32 cellular contexts compared by ENCODE assay signal in genomic region chr4:137180349-137180748, GRCh38.
A peak's percentile ranks its signal among the peaks of the same experiment; 100 is the strongest.
DNase-seq lines count a peak whose midpoint lies in the region; ATAC-seq, FAIRE-seq and TF ChIP-seq lines count a peak whose summit lies in the region.
"Had no signal": no experiment of that assay in that cellular context is flagged by ENCODE, and none has a peak within 500 bp of the region (broad histone marks: within the 10 kb centered on the region; RNA-seq: fewer than 3 reads in every experiment).

No MANE protein-coding gene starts in this region.

- H3K9me3 ChIP-seq in BE2C = no peaks in the 10 kb centered on the region
- H3K9me3 ChIP-seq in HCT116 (ENCODE audit: control insufficient read depth in 1 of 2, insufficient read depth in 1 of 2, low read depth in 1 of 2, low read length in 2 of 2) = no peaks in the 10 kb centered on the region
- no peaks in the 10 kb centered on the region for H3K9me3 ChIP-seq in right atrium auricular region
- H3K9me3 ChIP-seq: BLaER1, esophagus squamous epithelium, gastroesophageal sphincter, mucosa of descending colon, pancreas had no signal

- H3K79me2 ChIP-seq in HCT116 (ENCODE audit: insufficient read depth, low read length) = no peaks in the 10 kb centered on the region

- no peak for TF ChIP-seq RAD21 in HCT116 (IDR thresholded peaks at IDR 0.05; ENCODE audit: low read depth)

- no peak for FAIRE-seq in HTR-8/SVneo (lab: Jason Lieb, UNC)
- FAIRE-seq: pancreas, RCC 7860, TTC549 had no signal

- H3K27ac ChIP-seq in HCT116 (ENCODE audit: low read depth, low read length) (no peak overlapping the region), caudate nucleus (ENCODE audit: low read depth, low read length) (no peak overlapping the region), right atrium auricular region (no peak overlapping the region)
- H3K27ac ChIP-seq: BLaER1, coronary artery, esophagus squamous epithelium, gastroesophageal sphincter, pancreas had no signal

- ATAC-seq in HCT116 = peak; percentile 73
- ATAC-seq: activated CD4-positive, CD25-positive, alpha-beta regulatory T cell treated with anti-CD3 and anti-CD28 coated beads, Interleukin-2, amount 50 U/mL, for 24 hours; effector memory CD8-positive, alpha-beta T cell; gastroesophageal sphincter; mucosa of descending colon; natural killer cell treated with Interleukin-12 subunit alpha and Interleukin-12 subunit beta and Interleukin-15 and Interleukin-18, amount 100 ng/mL, for 72 hours; pancreas; stimulated activated effector memory CD8-positive, alpha-beta T cell treated with anti-CD3 and anti-CD28 coated beads, Interleukin-12 subunit alpha, Interleukin-12 subunit beta, amount 100 ng/mL, for 72 hours had no signal

- H3K4me1 ChIP-seq in BE2C (no peaks in the 10 kb centered on the region), HCT116 (ENCODE audit: control insufficient read depth in 1 of 2, insufficient read depth in 2 of 2, low read length in 2 of 2) (no peaks in the 10 kb centered on the region), right atrium auricular region (no peaks in the 10 kb centered on the region)
- H3K4me1 ChIP-seq: BLaER1, esophagus squamous epithelium, gastroesophageal sphincter, pancreas had no signal

- no peak overlapping the region for H3K4me2 ChIP-seq in HCT116 (ENCODE audit: low read length)
- H3K4me2 ChIP-seq: BLaER1 had no signal

- no peak overlapping the region for H2AFZ ChIP-seq in HCT116 (ENCODE audit: low read depth, low read length, poor library complexity, severe bottlenecking)

- TF ChIP-seq POLR2A in HCT116 (IDR thresholded peaks at IDR 0.05; ENCODE audit: borderline replicate concordance, extremely low read depth, insufficient read depth, insufficient read length) = no peak

- H4K20me1 ChIP-seq in HCT116 (ENCODE audit: insufficient read depth) = no peaks in the 10 kb centered on the region
- H4K20me1 ChIP-seq: BLaER1 had no signal

- H3K9ac ChIP-seq in HCT116 (ENCODE audit: low read length) = no peak overlapping the region
- H3K9ac ChIP-seq: BLaER1 had no signal

- RAD21 ChIA-PET in HCT116 (lab: Charles Lee; ENCODE audit: low non-redundant PET in 1 of 2, low total read pairs in 2 of 2, uncharacterized antibody in 2 of 2, unreplicated experiment in 2 of 2) = no interaction called here

- no peaks in the 10 kb centered on the region for H3K9me2 ChIP-seq in HCT116 (ENCODE audit: insufficient read depth)

- DNase-seq in BE2C (no peak), HCT116 (ENCODE audit: low read depth, low spot score) (peak; percentile 1), cerebellar cortex (ENCODE audit: low spot score) (peak; percentile 15), iPS DF 19.7 (ENCODE audit: low read depth, low spot score) (peak; percentile 23), HTR-8/SVneo (ENCODE audit: insufficient read length, low spot score) (no peak), caudate nucleus (lab: John Stamatoyannopoulos, UW) (no peak), right atrium auricular region (ENCODE audit: low spot score) (no peak)
- no peak for DNase-seq in stimulated activated CD4-positive, alpha-beta T cell treated with anti-CD3 and anti-CD28 coated beads, Interleukin-2, amount 100 ng/mL, for 24 hours
- DNase-seq: activated CD4-positive, alpha-beta memory T cell treated with anti-CD3 and anti-CD28 coated beads for 36 hours; activated CD8-positive, alpha-beta memory T cell treated with anti-CD3 and anti-CD28 coated beads, Interleukin-2, amount 50 U/mL, for 4 hours; activated naive CD4-positive, alpha-beta T cell treated with anti-CD3 and anti-CD28 coated beads, Interleukin-2, amount 10 ng/mL, durations not matched to agents 7 days and 5 days; amniotic stem cell; effector memory CD8-positive, alpha-beta T cell; esophagus squamous epithelium; GDM1; mucosa of descending colon; NCI-H1092; NCI-H187 treated with DMSO at 0.1 percent for 48 hours; NCI-H526; pancreas; retina; stimulated activated CD4-positive, alpha-beta T cell treated with anti-CD3 and anti-CD28 coated beads, Interleukin-12 subunit alpha, Interleukin-12 subunit beta, amount 100 ng/mL, for 4 hours; stimulated activated CD4-positive, alpha-beta T cell treated with anti-CD3 and anti-CD28 coated beads, Interleukin-4, amount 100 ng/mL, for 24 hours had no signal

- intact Hi-C loops in HCT116 (cut with micrococcal nuclease) = no loop called here

- H3K36me3 ChIP-seq in BE2C = no peaks in the 10 kb centered on the region
- no peaks in the 10 kb centered on the region for H3K36me3 ChIP-seq in HCT116 (ENCODE audit: control insufficient read depth in 1 of 2, insufficient read depth in 2 of 2, low read length in 2 of 2)
- H3K36me3 ChIP-seq in right atrium auricular region = no peaks in the 10 kb centered on the region
- H3K36me3 ChIP-seq: BLaER1, esophagus squamous epithelium, gastroesophageal sphincter, pancreas had no signal

- H3K27me3 ChIP-seq in BE2C (no peaks in the 10 kb centered on the region), HCT116 (ENCODE audit: insufficient read depth, low read length) (no peaks in the 10 kb centered on the region), right atrium auricular region (no peaks in the 10 kb centered on the region)
- H3K27me3 ChIP-seq: BLaER1, esophagus squamous epithelium, gastroesophageal sphincter, pancreas had no signal

- TF ChIP-seq CTCF in BE2C (IDR thresholded peaks at IDR 0.05; ENCODE audit: low read depth, low read length) (peak; percentile 37), HCT116 (IDR thresholded peaks at IDR 0.05 in 2 of 3, conservative IDR thresholded peaks at IDR 0.05 in 1 of 3; ENCODE audit: borderline replicate concordance in 1 of 3, insufficient read depth in 1 of 3, low read depth in 2 of 3, low read length in 2 of 3) (peak in 1 of 3 experiments; percentile 18; a peak in 1 of 6 replicates), right atrium auricular region (IDR thresholded peaks at IDR 0.05) (no peak)

- POLR2A ChIA-PET in HCT116 (lab: Charles Lee) = no interaction called here

- BruUV-seq in HCT116 (replicated peaks; lab: Mats Ljungman, UMichigan) = no TSS peak

- CTCF ChIA-PET in HCT116 (lab: Charles Lee) = no interaction called here

- no peak overlapping the region for H3K4me3 ChIP-seq in BE2C (ENCODE audit: low read depth, low read length)
- H3K4me3 ChIP-seq in HCT116 (replicated peaks in 1 of 2; ENCODE audit: low read depth in 1 of 2, low read length in 2 of 2) = no peak overlapping the region
- no peak overlapping the region for H3K4me3 ChIP-seq in right atrium auricular region
- H3K4me3 ChIP-seq: BLaER1, coronary artery, esophagus squamous epithelium, gastroesophageal sphincter, lung, mucosa of descending colon, pancreas had no signal

TF ChIP-seq in HCT116, 20 proteins besides CTCF, POLR2A, EP300 and RAD21:
- no peak for TF ChIP-seq REST (IDR thresholded peaks at IDR 0.05; ENCODE audit: low read depth)
- no peak for TF ChIP-seq EGR1 (IDR thresholded peaks at IDR 0.05; ENCODE audit: low read depth)
- TF ChIP-seq YY1 (IDR thresholded peaks at IDR 0.05; ENCODE audit: extremely low read depth, insufficient replicate concordance, low read depth, low read length) = no peak
- no peak for TF ChIP-seq CBX3 (IDR thresholded peaks at IDR 0.05; ENCODE audit: low read depth)
- TF ChIP-seq, protein P1, sequence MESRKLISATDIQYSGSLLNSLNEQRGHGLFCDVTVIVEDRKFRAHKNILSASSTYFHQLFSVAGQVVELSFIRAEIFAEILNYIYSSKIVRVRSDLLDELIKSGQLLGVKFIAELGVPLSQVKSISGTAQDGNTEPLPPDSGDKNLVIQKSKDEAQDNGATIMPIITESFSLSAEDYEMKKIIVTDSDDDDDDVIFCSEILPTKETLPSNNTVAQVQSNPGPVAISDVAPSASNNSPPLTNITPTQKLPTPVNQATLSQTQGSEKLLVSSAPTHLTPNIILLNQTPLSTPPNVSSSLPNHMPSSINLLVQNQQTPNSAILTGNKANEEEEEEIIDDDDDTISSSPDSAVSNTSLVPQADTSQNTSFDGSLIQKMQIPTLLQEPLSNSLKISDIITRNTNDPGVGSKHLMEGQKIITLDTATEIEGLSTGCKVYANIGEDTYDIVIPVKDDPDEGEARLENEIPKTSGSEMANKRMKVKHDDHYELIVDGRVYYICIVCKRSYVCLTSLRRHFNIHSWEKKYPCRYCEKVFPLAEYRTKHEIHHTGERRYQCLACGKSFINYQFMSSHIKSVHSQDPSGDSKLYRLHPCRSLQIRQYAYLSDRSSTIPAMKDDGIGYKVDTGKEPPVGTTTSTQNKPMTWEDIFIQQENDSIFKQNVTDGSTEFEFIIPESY (IDR thresholded peaks at IDR 0.05; ENCODE audit: extremely low read depth, insufficient replicate concordance, low read length) = no peak
- TF ChIP-seq EZH2 (IDR thresholded peaks at IDR 0.05) = no peak
- no peak for TF ChIP-seq FOSL1 (IDR thresholded peaks at IDR 0.05; ENCODE audit: low read depth)
- no peak for TF ChIP-seq ELF1 (IDR thresholded peaks at IDR 0.05; ENCODE audit: borderline replicate concordance, low read depth)
- no peak for TF ChIP-seq JUND (IDR thresholded peaks at IDR 0.05)
- TF ChIP-seq ZFX (IDR thresholded peaks at IDR 0.05) = no peak
- TF ChIP-seq SRF (IDR thresholded peaks at IDR 0.05; ENCODE audit: low read depth) = no peak
- TF ChIP-seq MAX (IDR thresholded peaks at IDR 0.05) = no peak

Comparison
In these comparisons a context has a peak if more than half of its experiments do, and no peak if none do; other contexts are left out.
1. DNase-seq: peak in HCT116 (single experiment), cerebellar cortex (single experiment) and iPS DF 19.7 (single experiment); none in BE2C (single experiment), HTR-8/SVneo (single experiment), caudate nucleus (0 of 61), right atrium auricular region (single experiment) and stimulated activated CD4-positive, alpha-beta T cell treated with anti-CD3 and anti-CD28 coated beads, Interleukin-2, amount 100 ng/mL, for 24 hours (0 of 2).